In the genomic region with DNA sequence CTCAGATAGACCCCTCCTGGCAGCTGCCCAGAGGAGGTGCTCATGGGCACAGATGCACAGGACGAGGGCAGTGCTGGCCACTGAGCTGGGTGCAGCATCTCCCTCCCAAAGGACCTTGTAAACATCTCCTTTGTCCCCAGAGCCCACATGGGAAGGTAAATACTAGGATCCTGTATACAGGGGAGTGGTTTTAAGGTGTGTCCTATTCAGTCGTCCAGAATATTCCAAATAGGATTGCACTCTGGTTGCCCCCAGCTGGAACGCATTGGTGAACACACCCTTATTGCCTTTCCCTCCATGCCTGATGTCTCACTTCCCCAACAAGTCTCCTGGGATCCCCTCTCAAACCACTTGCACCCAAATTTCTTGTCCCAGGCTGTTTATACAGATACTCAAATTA, we compare ENCODE assay signal across 25 cellular contexts.
"Had no signal": no experiment of that assay in that cellular context is flagged by ENCODE, and none has a peak within 500 bp of the region (broad histone marks: within the 10 kb centered on the region; RNA-seq: fewer than 3 reads in every experiment).

No MANE protein-coding gene starts in this region.

- H3K36me3 ChIP-seq: colonic mucosa, left lung, tibial artery had no signal

- H3K27me3 Mint-ChIP-seq: activated CD4-positive, alpha-beta T cell treated with anti-CD3 and anti-CD28 coated beads, Interleukin-2, amount 10 ng/mL, durations not matched to agents 7 days and 5 days; activated CD8-positive, alpha-beta memory T cell treated with anti-CD3 and anti-CD28 coated beads, Interleukin-2, amount 10 ng/mL, durations not matched to agents 7 days and 5 days; stimulated activated naive CD8-positive, alpha-beta T cell treated with anti-CD3 and anti-CD28 coated beads, Interleukin-15, amount 100 ng/mL, for 72 hours had no signal

- FAIRE-seq: endothelial cell of umbilical vein, small intestine had no signal

- H3K27me3 ChIP-seq: colonic mucosa had no signal

- ATAC-seq: activated CD4-positive, CD25-positive, alpha-beta regulatory T cell treated with anti-CD3 and anti-CD28 coated beads, Interleukin-2, amount 50 U/mL, for 24 hours; activated CD8-positive, alpha-beta memory T cell treated with anti-CD3 and anti-CD28 coated beads, Interleukin-2, amount 10 ng/mL, durations not matched to agents 7 days and 5 days; activated CD8-positive, alpha-beta T cell treated with anti-CD3 and anti-CD28 coated beads for 36 hours; effector memory CD8-positive, alpha-beta T cell; esophagus mucosa; left lung; sciatic nerve; stimulated activated naive CD8-positive, alpha-beta T cell treated with anti-CD3 and anti-CD28 coated beads, Interleukin-15, amount 100 ng/mL, for 72 hours had no signal

- H3K4me1 Mint-ChIP-seq: activated CD4-positive, alpha-beta T cell treated with anti-CD3 and anti-CD28 coated beads, Interleukin-2, amount 10 ng/mL, durations not matched to agents 7 days and 5 days; activated naive CD8-positive, alpha-beta T cell treated with anti-CD3 and anti-CD28 coated beads, Interleukin-2, amount 10 ng/mL, durations not matched to agents 7 days and 5 days; immature natural killer cell; naive thymus-derived CD4-positive, alpha-beta T cell; stimulated activated effector memory CD8-positive, alpha-beta T cell treated with anti-CD3 and anti-CD28 coated beads, Interleukin-12 subunit alpha, Interleukin-12 subunit beta, amount 100 ng/mL, for 72 hours; stimulated activated naive CD8-positive, alpha-beta T cell treated with anti-CD3 and anti-CD28 coated beads, Interleukin-15, amount 100 ng/mL, for 72 hours had no signal

- DNase-seq: activated CD4-positive, alpha-beta T cell treated with anti-CD3 and anti-CD28 coated beads, Interleukin-2, amount 10 ng/mL, durations not matched to agents 7 days and 5 days; activated CD8-positive, alpha-beta memory T cell treated with anti-CD3 and anti-CD28 coated beads, Interleukin-2, amount 10 ng/mL, durations not matched to agents 7 days and 5 days; activated CD8-positive, alpha-beta T cell treated with anti-CD3 and anti-CD28 coated beads for 36 hours; activated naive CD4-positive, alpha-beta T cell; activated naive CD8-positive, alpha-beta T cell treated with anti-CD3 and anti-CD28 coated beads, Interleukin-2, amount 10 ng/mL, durations not matched to agents 7 days and 5 days; amniotic stem cell; colonic mucosa; dorsolateral prefrontal cortex; effector memory CD8-positive, alpha-beta T cell; foreskin melanocyte; immature natural killer cell; left lung; naive thymus-derived CD4-positive, alpha-beta T cell; small intestine; stimulated activated CD4-positive, alpha-beta T cell treated with anti-CD3 and anti-CD28 coated beads, Interleukin-2, amount 100 ng/mL, for 24 hours; stimulated activated naive CD8-positive, alpha-beta T cell treated with anti-CD3 and anti-CD28 coated beads, Interleukin-15, amount 100 ng/mL, for 72 hours; tibial artery had no signal

- H3K9me3 Mint-ChIP-seq: activated CD4-positive, alpha-beta T cell treated with anti-CD3 and anti-CD28 coated beads, Interleukin-2, amount 10 ng/mL, durations not matched to agents 7 days and 5 days; activated CD8-positive, alpha-beta T cell treated with anti-CD3 and anti-CD28 coated beads for 36 hours; activated naive CD8-positive, alpha-beta T cell treated with anti-CD3 and anti-CD28 coated beads, Interleukin-2, amount 10 ng/mL, durations not matched to agents 7 days and 5 days; effector memory CD8-positive, alpha-beta T cell; immature natural killer cell; naive thymus-derived CD4-positive, alpha-beta T cell; neural crest cell; stimulated activated effector memory CD8-positive, alpha-beta T cell treated with anti-CD3 and anti-CD28 coated beads, Interleukin-12 subunit alpha, Interleukin-12 subunit beta, amount 100 ng/mL, for 72 hours; stimulated activated naive CD8-positive, alpha-beta T cell treated with anti-CD3 and anti-CD28 coated beads, Interleukin-15, amount 100 ng/mL, for 72 hours had no signal

- H3K27ac ChIP-seq: colonic mucosa, dorsolateral prefrontal cortex, left lung, tibial artery, VCaP had no signal

- H3K9me3 ChIP-seq: colonic mucosa, left lung, tibial artery had no signal

- H3K4me3 ChIP-seq: colonic mucosa, dorsolateral prefrontal cortex, left lung, lung, tibial artery had no signal

- H3K4me3 Mint-ChIP-seq: activated CD4-positive, alpha-beta T cell treated with anti-CD3 and anti-CD28 coated beads, Interleukin-2, amount 10 ng/mL, durations not matched to agents 7 days and 5 days; activated CD8-positive, alpha-beta memory T cell treated with anti-CD3 and anti-CD28 coated beads, Interleukin-2, amount 10 ng/mL, durations not matched to agents 7 days and 5 days; activated CD8-positive, alpha-beta T cell treated with anti-CD3 and anti-CD28 coated beads for 36 hours; activated naive CD8-positive, alpha-beta T cell treated with anti-CD3 and anti-CD28 coated beads, Interleukin-2, amount 10 ng/mL, durations not matched to agents 7 days and 5 days; effector memory CD8-positive, alpha-beta T cell; immature natural killer cell; naive thymus-derived CD4-positive, alpha-beta T cell; neural crest cell; stimulated activated effector memory CD8-positive, alpha-beta T cell treated with anti-CD3 and anti-CD28 coated beads, Interleukin-12 subunit alpha, Interleukin-12 subunit beta, amount 100 ng/mL, for 72 hours; stimulated activated naive CD8-positive, alpha-beta T cell treated with anti-CD3 and anti-CD28 coated beads, Interleukin-15, amount 100 ng/mL, for 72 hours had no signal

- H3K36me3 Mint-ChIP-seq: activated CD8-positive, alpha-beta memory T cell treated with anti-CD3 and anti-CD28 coated beads, Interleukin-2, amount 10 ng/mL, durations not matched to agents 7 days and 5 days; activated naive CD8-positive, alpha-beta T cell treated with anti-CD3 and anti-CD28 coated beads, Interleukin-2, amount 10 ng/mL, durations not matched to agents 7 days and 5 days; immature natural killer cell; naive thymus-derived CD4-positive, alpha-beta T cell; stimulated activated effector memory CD8-positive, alpha-beta T cell treated with anti-CD3 and anti-CD28 coated beads, Interleukin-12 subunit alpha, Interleukin-12 subunit beta, amount 100 ng/mL, for 72 hours had no signal

- H3K4me1 ChIP-seq: colonic mucosa, tibial artery had no signal

- H3K27ac Mint-ChIP-seq: activated CD4-positive, alpha-beta T cell treated with anti-CD3 and anti-CD28 coated beads, Interleukin-2, amount 10 ng/mL, durations not matched to agents 7 days and 5 days; activated CD8-positive, alpha-beta memory T cell treated with anti-CD3 and anti-CD28 coated beads, Interleukin-2, amount 10 ng/mL, durations not matched to agents 7 days and 5 days; activated CD8-positive, alpha-beta T cell treated with anti-CD3 and anti-CD28 coated beads for 36 hours; activated naive CD8-positive, alpha-beta T cell treated with anti-CD3 and anti-CD28 coated beads, Interleukin-2, amount 10 ng/mL, durations not matched to agents 7 days and 5 days; effector memory CD8-positive, alpha-beta T cell; immature natural killer cell; naive thymus-derived CD4-positive, alpha-beta T cell; stimulated activated effector memory CD8-positive, alpha-beta T cell treated with anti-CD3 and anti-CD28 coated beads, Interleukin-12 subunit alpha, Interleukin-12 subunit beta, amount 100 ng/mL, for 72 hours; stimulated activated naive CD8-positive, alpha-beta T cell treated with anti-CD3 and anti-CD28 coated beads, Interleukin-15, amount 100 ng/mL, for 72 hours had no signal
